In genomic region chr1:32334274-32334861, GRCh38 we compare ENCODE assay signal across 8 cellular contexts. TPM values are rescaled to one million over a fixed set of nuclear protein-coding genes. Genes with fewer than 3 reads are reported as not detected.
DNase-seq lines count a peak whose midpoint lies in the region; ATAC-seq and TF ChIP-seq lines count a peak whose summit lies in the region.

No MANE protein-coding gene starts in this region.

- peaks cover 56% of the 10 kb centered on the region for H3K4me1 ChIP-seq in Karpas-422 (ENCODE audit: low read length)

- peak overlapping the region; percentile 89 for H3K27ac ChIP-seq in Karpas-422 (ENCODE audit: low read length)
- H3K27ac ChIP-seq in cingulate gyrus (ENCODE audit: low read depth, low read length) = peak overlapping the region; percentile 75
- H3K27ac ChIP-seq in neural cell (ENCODE audit: low read length) = peak overlapping the region; percentile 87

- peak; percentile 52 for DNase-seq in COLO668 (lab: John Stamatoyannopoulos, UW; ENCODE audit: unreplicated experiment)
- DNase-seq in Karpas-422 = peak; percentile 65
- DNase-seq in glomerular visceral epithelial cell (ENCODE audit: extremely low spot score) = no peak
- DNase-seq in omental fat pad (ENCODE audit: low spot score) = no peak
- no peak for DNase-seq in activated effector memory CD4-positive, alpha-beta T cell treated with anti-CD3 and anti-CD28 coated beads, Interleukin-2, amount 50 U/mL, for 16 hours

- H3K79me2 ChIP-seq in Karpas-422 (ENCODE audit: low read length) = peaks cover 16% of the 10 kb centered on the region
- H3K79me2 ChIP-seq in neural cell (replicated peaks; ENCODE audit: insufficient read depth, low read length) = peaks cover 34% of the 10 kb centered on the region

- H4K20me1 ChIP-seq in Karpas-422 (ENCODE audit: insufficient read depth, low read depth, low read length) (peaks cover 19% of the 10 kb centered on the region), neural cell (ENCODE audit: insufficient read depth) (peaks cover 22% of the 10 kb centered on the region)

- peak overlapping the region; percentile 93 for H3K9ac ChIP-seq in Karpas-422 (ENCODE audit: low read length)
- peak overlapping the region; percentile 99 for H3K9ac ChIP-seq in neural cell (ENCODE audit: low read length)

- peak overlapping the region; percentile 99 for H3K4me2 ChIP-seq in Karpas-422 (ENCODE audit: low read depth, low read length, poor library complexity, severe bottlenecking)
- H3K4me2 ChIP-seq in neural cell (ENCODE audit: low read length) = peak overlapping the region; percentile 99

- ATAC-seq in GM21367 (IDR thresholded peaks at IDR 0.05; ENCODE audit: unreplicated experiment) = no peak
- ATAC-seq in omental fat pad (ENCODE audit: low FRiP score) = no peak

- H3K9me3 ChIP-seq in Karpas-422 (ENCODE audit: low read length) (no peaks in the 10 kb centered on the region), neural cell (ENCODE audit: low read length) (no peaks in the 10 kb centered on the region)

- peak overlapping the region; percentile 98 for H3K4me3 ChIP-seq in Karpas-422 (ENCODE audit: low read length)
- H3K4me3 ChIP-seq in neural cell (ENCODE audit: low read length) = peak overlapping the region; percentile 100

- H3F3A ChIP-seq in neural cell (ENCODE audit: insufficient read depth, low read length, poor library complexity, severe bottlenecking) = no peaks in the 10 kb centered on the region

- no peaks in the 10 kb centered on the region for H3K27me3 ChIP-seq in Karpas-422 (ENCODE audit: low read length)
- no peaks in the 10 kb centered on the region for H3K27me3 ChIP-seq in neural cell (ENCODE audit: insufficient read depth, low read depth, low read length)

- no peak overlapping the region for H2AFZ ChIP-seq in Karpas-422 (ENCODE audit: low read length)
- H2AFZ ChIP-seq in neural cell (ENCODE audit: low read depth, low read length) = no peak overlapping the region

- peaks cover 36% of the 10 kb centered on the region for H3K36me3 ChIP-seq in Karpas-422 (ENCODE audit: insufficient read depth, low read length)
- peaks cover 6% of the 10 kb centered on the region for H3K36me3 ChIP-seq in neural cell (ENCODE audit: insufficient read depth, low read length)

- no peak for TF ChIP-seq RAD21 in neural cell (conservative IDR thresholded peaks at IDR 0.05)

- H3K9me2 ChIP-seq in Karpas-422 (replicated peaks; ENCODE audit: insufficient read depth, low read length) (no peaks in the 10 kb centered on the region), neural cell (ENCODE audit: insufficient read depth, low read length) (no peaks in the 10 kb centered on the region)

- no peak for TF ChIP-seq EP300 in neural cell (conservative IDR thresholded peaks at IDR 0.05; ENCODE audit: poor library complexity, severe bottlenecking)

- TF ChIP-seq CTCF in neural cell (IDR thresholded peaks at IDR 0.05; ENCODE audit: poor library complexity, severe bottlenecking) = no peak
- TF ChIP-seq CTCF in omental fat pad (IDR thresholded peaks at IDR 0.05) = no peak

TF ChIP-seq in neural cell, 6 proteins besides CTCF, POLR2A, EP300 and RAD21:
- TF ChIP-seq EZH2 (IDR thresholded peaks at IDR 0.05; ENCODE audit: borderline replicate concordance, insufficient read depth, low read length, poor library complexity, severe bottlenecking) (no peak), REST (IDR thresholded peaks at IDR 0.05; ENCODE audit: borderline replicate concordance) (no peak), POLR2AphosphoS5 (IDR thresholded peaks at IDR 0.05) (no peak), TAF1 (IDR thresholded peaks at IDR 0.05; ENCODE audit: low read depth) (no peak), SMC3 (conservative IDR thresholded peaks at IDR 0.05; ENCODE audit: poor library complexity) (no peak), MXI1 (conservative IDR thresholded peaks at IDR 0.05; ENCODE audit: poor library complexity, severe bottlenecking) (no peak)

RNA-seq across cellular contexts. Expression of gene MARCKSL1, which starts 1.7 kb away (rescaled TPM):
- 262 and 391 TPM in 2 replicates for total RNA-seq in Karpas-422 (2014; rRNA removed; shearing (Covaris generic); ENCODE audit: low replicate concordance)
- 694 and 739 TPM in 2 replicates for polyA plus RNA-seq in neural cell
- 393 and 412 TPM in 2 replicates for polyA minus RNA-seq in neural cell
- 10 to 100 TPM; 29.5 to 61.0 (median 42.7) TPM for total RNA-seq in omental fat pad

RNA-seq across cellular contexts. Expression of gene FAM229A, which starts 27.9 kb away (rescaled TPM):
- 3.1 and 4.5 TPM in 2 replicates for total RNA-seq in Karpas-422 (2014; rRNA removed; shearing (Covaris generic); ENCODE audit: low replicate concordance)
- 6.1 and 11.7 TPM in 2 replicates for polyA plus RNA-seq in neural cell
- 4.6 TPM in 2 replicates for polyA minus RNA-seq in neural cell
- 10 to 100 TPM in 1 of 4 donors, 1 to 10 TPM in 3; 2.5 to 13.4 (median 5.4) TPM for total RNA-seq in omental fat pad

RNA-seq across cellular contexts. Expression of gene TSSK3, which starts 28.0 kb away (rescaled TPM):
- total RNA-seq in Karpas-422 (2014; rRNA removed; shearing (Covaris generic); ENCODE audit: low replicate concordance) = 1.4 and 1.5 TPM in 2 replicates
- not detected in 2 replicates for polyA plus RNA-seq in neural cell
- polyA minus RNA-seq in neural cell = 1.2 TPM in 1 of 2 replicates, not detected in the other
- under 1 TPM in 1 of 4 donors, not detected in 3; 0.48 TPM for total RNA-seq in omental fat pad

RNA-seq across cellular contexts. Expression of gene HDAC1, which starts 42.5 kb away (rescaled TPM):
- 201 and 257 TPM in 2 replicates for total RNA-seq in Karpas-422 (2014; rRNA removed; shearing (Covaris generic); ENCODE audit: low replicate concordance)
- 60.8 and 68.6 TPM in 2 replicates for polyA plus RNA-seq in neural cell
- polyA minus RNA-seq in neural cell = 26.0 and 33.6 TPM in 2 replicates
- 10 to 100 TPM; 32.3 to 52.6 (median 39.5) TPM for total RNA-seq in omental fat pad

RNA-seq across cellular contexts. Expression of gene BSDC1, which starts 59.9 kb away (rescaled TPM):
- 45.1 and 50.0 TPM in 2 replicates for total RNA-seq in Karpas-422 (2014; rRNA removed; shearing (Covaris generic); ENCODE audit: low replicate concordance)
- 158 and 189 TPM in 2 replicates for polyA plus RNA-seq in neural cell
- 133 and 157 TPM in 2 replicates for polyA minus RNA-seq in neural cell
- total RNA-seq in omental fat pad = 10 to 100 TPM; 51.9 to 73.1 (median 69.5) TPM

Comparison
In these comparisons a context has a peak if more than half of its experiments do, and no peak if none do; other contexts are left out.
1. DNase-seq: peak in COLO668 (single experiment) and Karpas-422 (single experiment); none in glomerular visceral epithelial cell (single experiment), omental fat pad (single experiment) and activated effector memory CD4-positive, alpha-beta T cell treated with anti-CD3 and anti-CD28 coated beads, Interleukin-2, amount 50 U/mL, for 16 hours (single experiment).
2. Peak in every context shown above with its lines, with median percentiles within 50 percentile points of each other: H3K27ac ChIP-seq.